19 cellular contexts compared by ENCODE assay signal in genomic region chr14:100791995-100792394, GRCh38. TPM values are rescaled to one million over a fixed set of nuclear protein-coding genes. Genes with fewer than 3 reads are reported as not detected.
DNase-seq lines count a peak whose midpoint lies in the region; ATAC-seq and TF ChIP-seq lines count a peak whose summit lies in the region.
"Had no signal": no experiment of that assay in that cellular context is flagged by ENCODE, and none has a peak within 500 bp of the region (broad histone marks: within the 10 kb centered on the region; RNA-seq: fewer than 3 reads in every experiment).

No MANE protein-coding gene starts in this region.

- H3K79me2 ChIP-seq in osteoblast (ENCODE audit: insufficient read depth, low read length) = no peaks in the 10 kb centered on the region

- no peaks in the 10 kb centered on the region for H3K36me3 Mint-ChIP-seq in natural killer cell treated with Interleukin-12 subunit alpha and Interleukin-12 subunit beta and Interleukin-15 and Interleukin-18, amount 100 ng/mL, for 72 hours
- H3K36me3 Mint-ChIP-seq in natural killer cell = no peaks in the 10 kb centered on the region
- no peaks in the 10 kb centered on the region for H3K36me3 Mint-ChIP-seq in T-cell

- H3K27me3 ChIP-seq in osteoblast (ENCODE audit: insufficient read depth, low read length) = peaks cover 17% of the 10 kb centered on the region

- no peak for ATAC-seq in Right ventricle myocardium inferior
- no peak for ATAC-seq in natural killer cell treated with Interleukin-12 subunit alpha and Interleukin-12 subunit beta and Interleukin-15 and Interleukin-18, amount 100 ng/mL, for 72 hours
- no peak for ATAC-seq in natural killer cell
- ATAC-seq in mucosa of descending colon = no peak
- ATAC-seq in T-cell (replicated peaks in 1 of 4) = no peak
- ATAC-seq: A549, HCT116 had no signal

- H3K9me3 Mint-ChIP-seq in natural killer cell treated with Interleukin-12 subunit alpha and Interleukin-12 subunit beta and Interleukin-15 and Interleukin-18, amount 100 ng/mL, for 72 hours = no peaks in the 10 kb centered on the region
- no peaks in the 10 kb centered on the region for H3K9me3 Mint-ChIP-seq in natural killer cell
- no peaks in the 10 kb centered on the region for H3K9me3 Mint-ChIP-seq in T-cell
- H3K9me3 Mint-ChIP-seq: CD4-positive, alpha-beta T cell; HFFc6 had no signal

- H3K27me3 Mint-ChIP-seq in natural killer cell treated with Interleukin-12 subunit alpha and Interleukin-12 subunit beta and Interleukin-15 and Interleukin-18, amount 100 ng/mL, for 72 hours = peaks cover 11 to 20% of the 10 kb centered on the region in 2 donors
- H3K27me3 Mint-ChIP-seq in natural killer cell (ENCODE audit: low read depth in 2 of 2) (peaks cover 0 to 3% of the 10 kb centered on the region in 2 donors), T-cell (peaks cover 12 to 34% of the 10 kb centered on the region in 2 donors)

- TF ChIP-seq CTCF in natural killer cell (IDR thresholded peaks at IDR 0.05) = no peak
- TF ChIP-seq CTCF in osteoblast (IDR thresholded peaks at IDR 0.05; ENCODE audit: extremely low read depth, low read depth, low read length) = no peak
- TF ChIP-seq CTCF in mucosa of descending colon (IDR thresholded peaks at IDR 0.05) = no peak

- H3K4me1 ChIP-seq in osteoblast (ENCODE audit: insufficient read depth, low read length) (no peaks in the 10 kb centered on the region), mucosa of descending colon (ENCODE audit: low read depth) (no peaks in the 10 kb centered on the region)
- H3K4me1 ChIP-seq: A549 had no signal

- H3K4me3 ChIP-seq in osteoblast (ENCODE audit: insufficient read depth, low read length) (no peak overlapping the region), mucosa of descending colon (no peak overlapping the region)
- H3K4me3 ChIP-seq: A549 had no signal

- POLR2A ChIA-PET in T-cell (lab: Charles Lee) = no interaction called here

- no peak overlapping the region for H3K4me2 ChIP-seq in osteoblast (ENCODE audit: insufficient read depth, low read length)
- H3K4me2 ChIP-seq: A549 had no signal

- DNase-seq in Right ventricle myocardium inferior (ENCODE audit: missing footprints) (peak; percentile 21), cardiac septum (ENCODE audit: low spot score) (no peak), natural killer cell (no peak), osteoblast (ENCODE audit: insufficient read length, low spot score, missing footprints) (peak; percentile 37), mucosa of descending colon (no peak), T-cell (no peak)
- peak; percentile 53 for DNase-seq in natural killer cell treated with Interleukin-12 subunit alpha and Interleukin-12 subunit beta and Interleukin-15 and Interleukin-18, amount 100 ng/mL, for 72 hours (ENCODE audit: low spot score)
- DNase-seq: AML-193; CD4-positive, alpha-beta T cell; DMS153; DMS79; GDM1; GOT3; H7; HFFc6 had no signal

- H3K4me1 Mint-ChIP-seq in natural killer cell treated with Interleukin-12 subunit alpha and Interleukin-12 subunit beta and Interleukin-15 and Interleukin-18, amount 100 ng/mL, for 72 hours (ENCODE audit: low read depth in 2 of 2) = no peaks in the 10 kb centered on the region
- H3K4me1 Mint-ChIP-seq in natural killer cell (no peaks in the 10 kb centered on the region), T-cell (no peaks in the 10 kb centered on the region)

- H3K27ac ChIP-seq in osteoblast (ENCODE audit: low read depth, low read length) = no peak overlapping the region
- H3K27ac ChIP-seq: 22Rv1, A549, C4-2B had no signal

- no peak overlapping the region for H2AFZ ChIP-seq in osteoblast (ENCODE audit: low read length)

- no peaks in the 10 kb centered on the region for H3K36me3 ChIP-seq in osteoblast (ENCODE audit: insufficient read depth, low read length)
- H3K36me3 ChIP-seq in mucosa of descending colon (ENCODE audit: low read depth) = no peaks in the 10 kb centered on the region

- H3K9me3 ChIP-seq in osteoblast (ENCODE audit: low read depth, low read length) = no peaks in the 10 kb centered on the region
- H3K9me3 ChIP-seq in mucosa of descending colon = no peaks in the 10 kb centered on the region
- H3K9me3 ChIP-seq: A549 had no signal

- no peaks in the 10 kb centered on the region for H4K20me1 ChIP-seq in osteoblast (ENCODE audit: insufficient read depth, low read length)

- CTCF ChIA-PET in T-cell (lab: Charles Lee) = no interaction called here

- intact Hi-C loops in Right ventricle myocardium inferior (cut with DNase I) (no loop called here), cardiac septum (cut with DNase I) (no loop called here), natural killer cell (cut with micrococcal nuclease) (no loop called here), mucosa of descending colon (cut with DNase I, micrococcal nuclease) (no loop called here)

- no peak overlapping the region for H3K27ac Mint-ChIP-seq in natural killer cell treated with Interleukin-12 subunit alpha and Interleukin-12 subunit beta and Interleukin-15 and Interleukin-18, amount 100 ng/mL, for 72 hours
- H3K27ac Mint-ChIP-seq in natural killer cell (no peak overlapping the region), T-cell (no peak overlapping the region)
- H3K27ac Mint-ChIP-seq: CD4-positive, alpha-beta T cell had no signal

- H3K4me3 Mint-ChIP-seq in natural killer cell treated with Interleukin-12 subunit alpha and Interleukin-12 subunit beta and Interleukin-15 and Interleukin-18, amount 100 ng/mL, for 72 hours = no peak overlapping the region
- H3K4me3 Mint-ChIP-seq in natural killer cell (no peak overlapping the region), T-cell (no peak overlapping the region)
- H3K4me3 Mint-ChIP-seq: CD4-positive, alpha-beta T cell; HFFc6 had no signal

RNA-seq across cellular contexts. Expression of gene MEG3, which starts 33.9 kb away (rescaled TPM):
- total RNA-seq in Right ventricle myocardium inferior (34.8 TPM), cardiac septum (25.4 TPM), natural killer cell (1 to 10 TPM; 1.0 to 6.6 (median 1.9) TPM), osteoblast (200 and 269 TPM in 2 replicates), mucosa of descending colon (10 to 100 TPM; 13.8 to 32.2 (median 16.4) TPM), T-cell (1 to 10 TPM in 3 of 5 donors, not detected in 2; 2.3 to 3.4 (median 2.4) TPM)
- not detected for total RNA-seq in natural killer cell treated with Interleukin-12 subunit alpha and Interleukin-12 subunit beta and Interleukin-15 and Interleukin-18, amount 100 ng/mL, for 72 hours
- total RNA-seq: CD4-positive, alpha-beta T cell had no signal

Comparison
In these comparisons a context has a peak if more than half of its experiments do, and no peak if none do; other contexts are left out.
1. DNase-seq: peak in Right ventricle myocardium inferior (single experiment), natural killer cell treated with Interleukin-12 subunit alpha and Interleukin-12 subunit beta and Interleukin-15 and Interleukin-18, amount 100 ng/mL, for 72 hours (single experiment) and osteoblast (single experiment); none in cardiac septum (single experiment), natural killer cell (single experiment), mucosa of descending colon (0 of 3) and T-cell (0 of 34).